10 cellular contexts compared by ENCODE assay signal in the genomic region with DNA sequence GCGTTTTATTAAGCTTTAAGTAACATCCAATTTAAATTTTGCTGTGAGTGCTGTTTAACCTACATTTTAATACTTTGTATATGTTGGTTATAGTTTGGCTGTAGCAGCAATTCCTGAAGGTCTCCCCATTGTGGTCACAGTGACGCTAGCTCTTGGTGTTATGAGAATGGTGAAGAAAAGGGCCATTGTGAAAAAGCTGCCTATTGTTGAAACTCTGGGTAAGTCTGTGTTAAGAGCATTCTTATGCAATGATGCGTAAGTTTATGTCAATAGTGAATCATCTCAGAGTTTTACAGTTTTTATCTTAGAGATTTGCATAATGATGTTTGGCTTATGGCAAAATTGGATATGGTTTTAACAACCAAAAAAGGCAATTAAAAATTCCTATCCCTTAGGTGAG.
DNase-seq lines count a peak whose midpoint lies in the region; ATAC-seq and TF ChIP-seq lines count a peak whose summit lies in the region.
"Had no signal": no experiment of that assay in that cellular context is flagged by ENCODE, and none has a peak within 500 bp of the region (broad histone marks: within the 10 kb centered on the region; RNA-seq: fewer than 3 reads in every experiment).

No MANE protein-coding gene starts in this region.

- DNase-seq in A172 (ENCODE audit: low spot score) (peak; percentile 87), HL-60 (ENCODE audit: low read depth in 1 of 2, low spot score in 1 of 2) (peak; percentile 51 to 62), T-helper 17 cell (no peak), hepatocyte (ENCODE audit: low spot score) (peak; percentile 13), NCI-H446 (lab: John Stamatoyannopoulos, UW) (no peak)
- no peak for DNase-seq in effector CD8-positive, alpha-beta T cell (lab: John Stamatoyannopoulos, UW)
- DNase-seq: activated CD4-positive, CD25-positive, alpha-beta regulatory T cell treated with anti-CD3 and anti-CD28 coated beads, Interleukin-2, amount 50 U/mL, for 72 hours; NCI-H524 had no signal

- H3K27me3 ChIP-seq in HL-60 (ENCODE audit: insufficient read depth, poor library complexity, severe bottlenecking): no peaks in the 10 kb centered on the region
- no peaks in the 10 kb centered on the region for H3K27me3 ChIP-seq in hepatocyte

- no peaks in the 10 kb centered on the region for H3K36me3 ChIP-seq in hepatocyte (replicated peaks; ENCODE audit: insufficient read depth, low read depth)

- H3K27me3 Mint-ChIP-seq in T-helper 17 cell: no peaks in the 10 kb centered on the region

- H2AFZ ChIP-seq in hepatocyte: no peak overlapping the region

- no peaks in the 10 kb centered on the region for H3K9me2 ChIP-seq in hepatocyte (replicated peaks; ENCODE audit: insufficient read depth)

- peak overlapping the region; percentile 24 for H3K27ac Mint-ChIP-seq in T-helper 17 cell

- H3K4me1 ChIP-seq in hepatocyte (ENCODE audit: insufficient read depth): no peaks in the 10 kb centered on the region

- 67% methylated on average over 3 of the region's 3 CpGs for WGBS in hepatocyte (ENCODE audit: low lambda C conversion rate, missing lambda C conversion rate)

- H3K36me3 Mint-ChIP-seq in T-helper 17 cell (ENCODE audit: low read depth): peaks cover 28% of the 10 kb centered on the region

- peaks cover 5% of the 10 kb centered on the region for H3K4me1 Mint-ChIP-seq in T-helper 17 cell

- H3K4me3 ChIP-seq in HL-60 (replicated peaks; ENCODE audit: insufficient read depth, low read length) (no peak overlapping the region), hepatocyte (no peak overlapping the region)

- H3K9me3 ChIP-seq in T-helper 17 cell (ENCODE audit: control insufficient read depth, low read length, poor library complexity, severe bottlenecking) (no peaks in the 10 kb centered on the region), hepatocyte (ENCODE audit: low read depth) (no peaks in the 10 kb centered on the region)

- no peak for ATAC-seq in T-helper 17 cell
- ATAC-seq in HG02759 (IDR thresholded peaks at IDR 0.05; ENCODE audit: unreplicated experiment): no peak
- no peak for ATAC-seq in GM18909 (IDR thresholded peaks at IDR 0.05; ENCODE audit: poor library complexity, unreplicated experiment)

- H3K4me3 Mint-ChIP-seq in T-helper 17 cell: no peak overlapping the region

- no peaks in the 10 kb centered on the region for H4K20me1 ChIP-seq in hepatocyte (ENCODE audit: insufficient read depth, poor library complexity, severe bottlenecking)

- TF ChIP-seq CTCF in HL-60 (IDR thresholded peaks at IDR 0.05; ENCODE audit: insufficient read depth, low read length) (no peak), hepatocyte (IDR thresholded peaks at IDR 0.05; ENCODE audit: poor library complexity) (no peak)

- H3K79me2 ChIP-seq in hepatocyte: no peaks in the 10 kb centered on the region

- H3K4me2 ChIP-seq in hepatocyte: no peak overlapping the region

- H3K27ac ChIP-seq in HL-60 (replicated peaks) (peak overlapping the region; percentile 25), hepatocyte (peak overlapping the region; percentile 49)

Comparison
In these comparisons a context has a peak if more than half of its experiments do, and no peak if none do; other contexts are left out.
1. DNase-seq: peak in A172 (single experiment), HL-60 (2 of 2) and hepatocyte (single experiment); none in T-helper 17 cell (0 of 3), NCI-H446 (0 of 2) and effector CD8-positive, alpha-beta T cell (single experiment).